Comparison of ENCODE assay signal across 14 cellular contexts in the genomic region with DNA sequence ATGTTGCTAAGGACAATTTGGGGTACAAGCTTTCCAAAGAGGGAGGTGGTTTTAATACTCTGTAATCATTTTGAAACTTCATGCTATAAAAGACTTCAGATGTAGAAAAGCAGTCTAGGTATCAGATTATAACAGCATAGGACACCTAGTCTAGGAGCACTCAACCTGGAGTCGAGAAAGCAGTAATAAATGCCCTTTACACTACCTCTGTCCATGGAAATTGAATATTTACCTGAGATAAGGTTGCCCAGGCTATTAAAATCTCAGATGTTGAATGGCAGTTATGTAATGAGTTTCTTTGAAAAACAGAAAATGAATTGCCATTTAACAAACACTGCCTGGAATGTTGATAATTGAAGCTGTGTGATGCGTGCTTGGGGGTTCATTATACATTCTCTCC.
DNase-seq lines count a peak whose midpoint lies in the region; TF ChIP-seq lines count a peak whose summit lies in the region.
"Had no signal": no experiment of that assay in that cellular context is flagged by ENCODE, and none has a peak within 500 bp of the region (broad histone marks: within the 10 kb centered on the region; RNA-seq: fewer than 3 reads in every experiment).

No MANE protein-coding gene starts in this region.

- H3K4me3 Mint-ChIP-seq in progenitor cell of endocrine pancreas (ENCODE audit: low read depth), result no peak overlapping the region
- H3K4me3 Mint-ChIP-seq: CD4-positive, CD25-positive, alpha-beta regulatory T cell; CD8-positive, alpha-beta memory T cell; GM23338 had no signal

- no peaks in the 10 kb centered on the region for H4K20me1 ChIP-seq in hepatocyte (ENCODE audit: insufficient read depth, poor library complexity, severe bottlenecking)

- peaks cover 12% of the 10 kb centered on the region for H3K4me1 ChIP-seq in hepatocyte (ENCODE audit: insufficient read depth)
- H3K4me1 ChIP-seq: BE2C had no signal

- H3K4me2 ChIP-seq in hepatocyte, result peak overlapping the region; percentile 17
- H3K4me2 ChIP-seq: GM23338 had no signal

- peak overlapping the region; percentile 86 for H3K27ac Mint-ChIP-seq in progenitor cell of endocrine pancreas
- H3K27ac Mint-ChIP-seq: CD4-positive, CD25-positive, alpha-beta regulatory T cell; CD8-positive, alpha-beta memory T cell; GM23338 had no signal

- no peaks in the 10 kb centered on the region for H3K79me2 ChIP-seq in hepatocyte

- WGBS in hepatocyte (ENCODE audit: low lambda C conversion rate, missing lambda C conversion rate), result 58% methylated on average over 2 of the region's 2 CpGs

- H3K9me2 ChIP-seq in hepatocyte (replicated peaks; ENCODE audit: insufficient read depth), result no peaks in the 10 kb centered on the region

- H3K27ac ChIP-seq in hepatocyte, result peak overlapping the region; percentile 35

- no peak overlapping the region for H2AFZ ChIP-seq in hepatocyte
- H2AFZ ChIP-seq: GM23338 had no signal

- H3K36me3 Mint-ChIP-seq in progenitor cell of endocrine pancreas (ENCODE audit: insufficient read depth), result peaks cover 7% of the 10 kb centered on the region
- H3K36me3 Mint-ChIP-seq: CD4-positive, CD25-positive, alpha-beta regulatory T cell; CD8-positive, alpha-beta memory T cell had no signal

- H3K4me1 Mint-ChIP-seq in progenitor cell of endocrine pancreas (ENCODE audit: low read depth), result peaks cover 23% of the 10 kb centered on the region
- H3K4me1 Mint-ChIP-seq: CD4-positive, CD25-positive, alpha-beta regulatory T cell; CD8-positive, alpha-beta memory T cell; GM23338 had no signal

- peaks cover 4% of the 10 kb centered on the region for H3K9me3 Mint-ChIP-seq in progenitor cell of endocrine pancreas (ENCODE audit: low read depth)
- H3K9me3 Mint-ChIP-seq: CD8-positive, alpha-beta memory T cell; GM23338 had no signal

- H3K27me3 ChIP-seq in hepatocyte, result no peaks in the 10 kb centered on the region
- H3K27me3 ChIP-seq: BE2C had no signal

- H3K36me3 ChIP-seq in hepatocyte (replicated peaks; ENCODE audit: insufficient read depth, low read depth), result no peaks in the 10 kb centered on the region
- H3K36me3 ChIP-seq: BE2C had no signal

- no peaks in the 10 kb centered on the region for H3K27me3 Mint-ChIP-seq in progenitor cell of endocrine pancreas
- H3K27me3 Mint-ChIP-seq: CD4-positive, CD25-positive, alpha-beta regulatory T cell had no signal

- DNase-seq in NCI-H146 treated with DMSO at 0.1 percent for 48 hours (lab: John Stamatoyannopoulos, UW; ENCODE audit: unreplicated experiment) (peak; percentile 81), hepatocyte (ENCODE audit: low spot score) (no peak), progenitor cell of endocrine pancreas (ENCODE audit: low spot score, unreplicated experiment) (no peak), kidney glomerular epithelial cell (lab: John Stamatoyannopoulos, UW) (no peak), SIG-M5 treated with dmso at 0.1 percent for 504 hours (lab: John Stamatoyannopoulos, UW; ENCODE audit: unreplicated experiment) (no peak)
- DNase-seq in central memory CD4-positive, alpha-beta T cell, result no peak
- DNase-seq: BE2C; C1 segment of cervical spinal cord; CD4-positive, CD25-positive, alpha-beta regulatory T cell; CD8-positive, alpha-beta memory T cell; COR-L47; HCEC 1CT; IMR-90 had no signal

- no peak for TF ChIP-seq CTCF in hepatocyte (IDR thresholded peaks at IDR 0.05; ENCODE audit: poor library complexity)
- no peak for TF ChIP-seq CTCF in progenitor cell of endocrine pancreas (IDR thresholded peaks at IDR 0.05; ENCODE audit: unreplicated experiment)

- no peak overlapping the region for H3K4me3 ChIP-seq in hepatocyte
- H3K4me3 ChIP-seq: GM23338 had no signal

- H3K9me3 ChIP-seq in hepatocyte (ENCODE audit: low read depth), result no peaks in the 10 kb centered on the region
- H3K9me3 ChIP-seq: BE2C had no signal
